In genomic region chr7:155519358-155519757, GRCh38 we compare ENCODE assay signal across 2 cellular contexts. TPM values are rescaled to one million over a fixed set of nuclear protein-coding genes. Genes with fewer than 3 reads are reported as not detected.
"Had no signal": no experiment of that assay in that cellular context is flagged by ENCODE, and none has a peak within 500 bp of the region (broad histone marks: within the 10 kb centered on the region; RNA-seq: fewer than 3 reads in every experiment).

No MANE protein-coding gene starts in this region.

RNA-seq across cellular contexts. Expression of gene CNPY1, which starts 27.0 kb away (rescaled TPM):
- total RNA-seq: G401, GM12878 had no signal
- polyA plus RNA-seq: GM12878 had no signal
